ENCODE assay signal across 18 cellular contexts in the genomic region with DNA sequence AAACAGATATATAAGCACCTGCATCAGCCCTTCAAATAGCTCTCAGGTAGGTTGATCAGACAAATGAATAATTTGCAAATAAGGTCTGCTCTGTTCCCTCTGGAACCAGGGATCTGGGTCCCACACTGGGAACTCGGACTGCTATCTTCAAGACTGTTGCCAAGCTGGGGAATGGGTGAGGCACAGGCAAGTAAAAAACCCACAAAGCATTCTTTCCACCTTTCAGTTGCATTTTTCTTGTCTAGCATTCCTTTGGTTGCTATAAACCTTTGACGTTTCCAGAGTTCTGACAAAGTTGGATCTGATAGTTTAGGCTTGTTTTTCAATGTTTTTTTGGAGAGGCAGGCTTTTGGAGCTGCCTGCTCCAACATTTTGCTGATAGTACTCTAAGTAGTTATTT. TPM values are rescaled to one million over a fixed set of nuclear protein-coding genes. Genes with fewer than 3 reads are reported as not detected.
DNase-seq lines count a peak whose midpoint lies in the region; ATAC-seq, FAIRE-seq and TF ChIP-seq lines count a peak whose summit lies in the region.
"Had no signal": no experiment of that assay in that cellular context is flagged by ENCODE, and none has a peak within 500 bp of the region (broad histone marks: within the 10 kb centered on the region; RNA-seq: fewer than 3 reads in every experiment).

No MANE protein-coding gene starts in this region.

- CTCF ChIA-PET in H1 (lab: Charles Lee; ENCODE audit: partially characterized antibody), result interaction anchor here (1.5 kb wide), 1 partner anchor 16 kb away, joined by 4 read pairs; no protein-coding TSS in a partner anchor

- H3K4me3 ChIP-seq in H1 (ENCODE audit: extremely low read depth in 1 of 4, insufficient read depth in 2 of 4, low read depth in 3 of 4, low read length in 4 of 4) (no peak overlapping the region), mesodermal cell (ENCODE audit: extremely low read depth, insufficient read depth, low read length, poor library complexity, severe bottlenecking) (no peak overlapping the region)
- H3K4me3 ChIP-seq: A549 had no signal

- H3K36me3 ChIP-seq in H1 (ENCODE audit: control insufficient read depth in 2 of 4, insufficient read depth in 4 of 4, low read length in 3 of 4), result no peaks in the 10 kb centered on the region
- no peaks in the 10 kb centered on the region for H3K36me3 ChIP-seq in mesodermal cell (ENCODE audit: control insufficient read depth, insufficient read depth, low read length)
- H3K36me3 ChIP-seq: BE2C had no signal

- H3K14ac ChIP-seq in H1 (ENCODE audit: insufficient read length), result no peak overlapping the region

- POLR2A ChIA-PET in H1 (lab: Charles Lee; ENCODE audit: partially characterized antibody), result no interaction called here

- no peak overlapping the region for H4K91ac ChIP-seq in H1 (replicated peaks; ENCODE audit: insufficient read length, low read length)

- no peak overlapping the region for H3K9ac ChIP-seq in H1 (replicated peaks in 1 of 4; ENCODE audit: extremely low read depth in 1 of 4, low read depth in 3 of 4, low read length in 3 of 4)

- no peaks in the 10 kb centered on the region for H3K27me3 ChIP-seq in H1 (replicated peaks in 1 of 4; ENCODE audit: control insufficient read depth in 3 of 4, extremely low read depth in 1 of 4, insufficient read depth in 3 of 4, low read length in 3 of 4)
- H3K27me3 ChIP-seq: BE2C had no signal

- no peak for TF ChIP-seq CTCF in H1 (IDR thresholded peaks at IDR 0.05; ENCODE audit: control extremely low read depth in 1 of 3, insufficient read depth in 1 of 3, low read depth in 1 of 3, low read length in 3 of 3)

- H3K79me2 ChIP-seq in H1 (ENCODE audit: control insufficient read depth in 1 of 2, insufficient read depth in 2 of 2, low read length in 2 of 2), result no peaks in the 10 kb centered on the region

- no peak overlapping the region for H4K5ac ChIP-seq in H1 (ENCODE audit: insufficient read length, low read depth, low read length)

- no peak overlapping the region for H4K8ac ChIP-seq in H1 (ENCODE audit: extremely low read depth, insufficient read depth, low read length)

- H4K20me1 ChIP-seq in H1 (replicated peaks in 1 of 2; ENCODE audit: control insufficient read depth in 1 of 2, insufficient read depth in 2 of 2, low read length in 2 of 2), result no peaks in the 10 kb centered on the region

- H3K79me1 ChIP-seq in H1 (ENCODE audit: low read depth, low read length), result no peaks in the 10 kb centered on the region

- H3K4me1 ChIP-seq in H1 (replicated peaks in 1 of 4; ENCODE audit: control insufficient read depth in 3 of 4, insufficient read depth in 4 of 4, low read length in 3 of 4) (no peaks in the 10 kb centered on the region), mesodermal cell (ENCODE audit: control insufficient read depth, insufficient read depth, low read length, poor library complexity, severe bottlenecking) (peaks cover 6% of the 10 kb centered on the region)
- H3K4me1 ChIP-seq: A549, BE2C had no signal

- H3K27ac ChIP-seq in H1 (ENCODE audit: low read depth, low read length) (no peak overlapping the region), mesodermal cell (ENCODE audit: low read depth, low read length, severe bottlenecking) (peak overlapping the region; percentile 43), caudate nucleus (ENCODE audit: low read depth, low read length) (no peak overlapping the region), substantia nigra (ENCODE audit: low read depth, low read length, poor library complexity, severe bottlenecking) (no peak overlapping the region)
- H3K27ac ChIP-seq: A549, C4-2B had no signal

- H2BK15ac ChIP-seq in H1 (ENCODE audit: low read length), result no peak overlapping the region

- H2AK5ac ChIP-seq in H1 (ENCODE audit: low read depth, low read length), result no peak overlapping the region

- DNase-seq in amniotic epithelial cell (ENCODE audit: low read depth) (peak; percentile 52), H1 (ENCODE audit: low read depth in 1 of 2, low spot score in 2 of 2) (no peak), caudate nucleus (lab: John Stamatoyannopoulos, UW) (no peak), substantia nigra (lab: John Stamatoyannopoulos, UW) (no peak)
- no peak for DNase-seq in activated CD4-positive, CD25-positive, alpha-beta regulatory T cell (lab: John Stamatoyannopoulos, UW)
- DNase-seq: BE2C; CD8-positive, alpha-beta T cell; COR-L47; DMS153; DMS79 treated with DMSO at 0.1 percent for 48 hours; GF-D8; H9 had no signal

- ATAC-seq in GM21367 (IDR thresholded peaks at IDR 0.05; ENCODE audit: unreplicated experiment), result no peak
- ATAC-seq: A549; CD8-positive, alpha-beta T cell had no signal

- H3K4ac ChIP-seq in H1 (replicated peaks; ENCODE audit: insufficient read length, low read depth, low read length), result no peak overlapping the region

- no peak overlapping the region for H2AFZ ChIP-seq in H1 (ENCODE audit: low read length)

- no peak overlapping the region for H2BK120ac ChIP-seq in H1 (replicated peaks; ENCODE audit: low read depth, low read length)

- no peak overlapping the region for H3K56ac ChIP-seq in H1 (replicated peaks; ENCODE audit: insufficient read length, low read depth, low read length)

- no peak for TF ChIP-seq EP300 in H1 (IDR thresholded peaks at IDR 0.05; ENCODE audit: borderline replicate concordance in 1 of 2, low read depth in 2 of 2, low read length in 2 of 2)

- peak; percentile 32 for FAIRE-seq in H1 (lab: Jason Lieb, UNC)
- FAIRE-seq: A549, D721Med, GM19239 had no signal

- no peaks in the 10 kb centered on the region for H3K23me2 ChIP-seq in H1 (ENCODE audit: low read depth, low read length)

- no peak overlapping the region for H3K18ac ChIP-seq in H1 (ENCODE audit: extremely low read depth, low read length)

- H2BK20ac ChIP-seq in H1 (ENCODE audit: low read length), result no peak overlapping the region

- no peak for TF ChIP-seq POLR2A in H1 (IDR thresholded peaks at IDR 0.05; ENCODE audit: control extremely low read depth in 1 of 2, low read depth in 2 of 2, low read length in 2 of 2)

- no peak for TF ChIP-seq RAD21 in H1 (IDR thresholded peaks at IDR 0.05 in 1 of 2, conservative IDR thresholded peaks at IDR 0.05 in 1 of 2; ENCODE audit: low read depth in 2 of 2, low read length in 2 of 2)

- H3K4me2 ChIP-seq in H1 (ENCODE audit: insufficient read depth in 1 of 2, low read depth in 2 of 2, low read length in 2 of 2), result no peak overlapping the region
- H3K4me2 ChIP-seq: A549 had no signal

- no peak overlapping the region for H2BK12ac ChIP-seq in H1 (ENCODE audit: low read depth, low read length)

- WGBS in H1 (ENCODE audit: extremely low coverage in 1 of 2, insufficient coverage in 1 of 2, insufficient read length in 1 of 2, insufficient replicate concordance in 2 of 2, low coverage in 1 of 2, low lambda C conversion rate in 2 of 2, missing lambda C conversion rate in 1 of 2), 2 experiments, result 82% methylated on average over 2 of the region's 2 CpGs; no CpG with 5 or more reads in 1 of the 2 experiments
- WGBS in mesodermal cell (ENCODE audit: insufficient coverage in 2 of 2), 2 experiments, result 100% methylated on average over 1 of the region's 2 CpGs

- H2BK5ac ChIP-seq in H1 (ENCODE audit: low read depth, low read length), result no peak overlapping the region

- no peaks in the 10 kb centered on the region for H3K9me3 ChIP-seq in H1 (ENCODE audit: insufficient read depth in 2 of 2, low read depth in 1 of 2, low read length in 1 of 2)
- no peaks in the 10 kb centered on the region for H3K9me3 ChIP-seq in mesodermal cell (ENCODE audit: control insufficient read depth, low read length)
- H3K9me3 ChIP-seq: A549, BE2C had no signal

- H3K23ac ChIP-seq in H1 (ENCODE audit: insufficient read length), result no peak overlapping the region

TF ChIP-seq in H1, 55 proteins besides CTCF, POLR2A, EP300 and RAD21 (continues in another document):
- TF ChIP-seq, protein P1, sequence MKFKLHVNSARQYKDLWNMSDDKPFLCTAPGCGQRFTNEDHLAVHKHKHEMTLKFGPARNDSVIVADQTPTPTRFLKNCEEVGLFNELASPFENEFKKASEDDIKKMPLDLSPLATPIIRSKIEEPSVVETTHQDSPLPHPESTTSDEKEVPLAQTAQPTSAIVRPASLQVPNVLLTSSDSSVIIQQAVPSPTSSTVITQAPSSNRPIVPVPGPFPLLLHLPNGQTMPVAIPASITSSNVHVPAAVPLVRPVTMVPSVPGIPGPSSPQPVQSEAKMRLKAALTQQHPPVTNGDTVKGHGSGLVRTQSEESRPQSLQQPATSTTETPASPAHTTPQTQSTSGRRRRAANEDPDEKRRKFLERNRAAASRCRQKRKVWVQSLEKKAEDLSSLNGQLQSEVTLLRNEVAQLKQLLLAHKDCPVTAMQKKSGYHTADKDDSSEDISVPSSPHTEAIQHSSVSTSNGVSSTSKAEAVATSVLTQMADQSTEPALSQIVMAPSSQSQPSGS (IDR thresholded peaks at IDR 0.05; ENCODE audit: low read length), result no peak
- TF ChIP-seq BACH1 (IDR thresholded peaks at IDR 0.05; ENCODE audit: low read length), result no peak
- no peak for TF ChIP-seq HDAC6 (IDR thresholded peaks at IDR 0.05; ENCODE audit: low read depth, low read length)
- TF ChIP-seq GABPA (IDR thresholded peaks at IDR 0.05; ENCODE audit: borderline replicate concordance, insufficient read depth, low read length), result no peak
- no peak for TF ChIP-seq TAF1 (IDR thresholded peaks at IDR 0.05; ENCODE audit: low read depth, low read length)

RNA-seq across cellular contexts. Expression of gene FBXL17, which starts 20.1 kb away (rescaled TPM):
- 3.4 and 4.3 TPM in 2 replicates for total RNA-seq in H1 (2021; fragmentation: NEBNext Ultra II Directional; extraction: Animal tissue kit (Norgen Biotek cat#: 25700))
- 0.35 and 0.53 TPM in 2 replicates for polyA plus RNA-seq in H1 (2011; rRNA removed)
- 0.93 TPM for polyA plus RNA-seq in H1 (2011; cell fraction: cytosol; rRNA removed)
- polyA plus RNA-seq in H1 (2011; cell fraction: nucleus; rRNA removed), result 2.6 TPM
- 3.1 to 3.8 TPM (median 3.4 TPM) in 4 replicates for polyA plus RNA-seq in H1 (2012, experiment 1 of 2)
- polyA plus RNA-seq in H1 (2012, experiment 2 of 2), result 0.25 TPM
- 0.91 TPM for polyA plus RNA-seq in H1 (2013, experiment 1 of 2)
- 0.83 TPM for polyA plus RNA-seq in H1 (2013, experiment 2 of 2)
- 4.2 and 6.0 TPM in 2 replicates for polyA minus RNA-seq in H1 (2011; rRNA and poly(A)+ RNA removed)
- polyA minus RNA-seq in H1 (2011; cell fraction: cytosol; rRNA and poly(A)+ RNA removed), result 7.9 TPM
- 28.4 TPM for polyA minus RNA-seq in H1 (2011; cell fraction: nucleus; rRNA and poly(A)+ RNA removed)
- polyA plus RNA-seq in mesodermal cell (2013, experiment 1 of 2), result 14.0 TPM
- polyA plus RNA-seq in mesodermal cell (2013, experiment 2 of 2), result 17.1 TPM
